17 cellular contexts compared by ENCODE assay signal in the genomic region with DNA sequence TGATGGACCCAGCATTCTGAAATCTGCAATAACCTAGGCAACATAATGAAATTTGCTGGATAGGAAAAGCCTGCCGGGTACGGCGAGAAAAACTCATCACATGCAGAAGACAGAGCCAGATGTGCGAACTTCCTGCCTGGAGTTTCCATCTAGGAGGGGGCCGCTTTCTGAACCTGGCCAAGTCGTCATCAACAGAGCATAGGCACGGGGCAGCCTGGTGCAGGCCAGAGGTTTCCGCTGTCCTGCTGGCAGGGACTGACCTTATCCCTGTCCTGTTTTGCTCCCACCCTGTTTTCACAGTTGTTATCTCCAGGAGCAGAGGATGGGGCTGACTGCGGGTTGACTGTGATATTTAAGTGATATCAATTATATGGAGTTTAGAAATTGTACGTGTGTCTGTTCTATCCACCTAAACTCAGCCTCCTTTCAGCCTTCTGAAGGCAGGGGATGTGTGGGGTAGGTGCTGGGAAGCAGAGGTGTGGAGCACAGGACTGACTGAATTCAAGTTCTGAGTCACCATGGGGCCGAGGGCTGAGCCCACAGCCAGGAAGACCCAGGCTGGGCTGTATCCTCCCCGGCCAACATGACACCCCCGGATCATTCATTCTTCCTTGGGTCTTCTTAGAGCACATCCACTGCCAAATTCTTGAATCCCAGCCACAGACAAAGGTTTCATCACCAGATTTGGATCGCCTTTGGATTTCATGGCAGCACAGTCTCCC. TPM values are rescaled to one million over a fixed set of nuclear protein-coding genes. Genes with fewer than 3 reads are reported as not detected.
DNase-seq lines count a peak whose midpoint lies in the region; ATAC-seq, FAIRE-seq and TF ChIP-seq lines count a peak whose summit lies in the region.
"Had no signal": no experiment of that assay in that cellular context is flagged by ENCODE, and none has a peak within 500 bp of the region (broad histone marks: within the 10 kb centered on the region; RNA-seq: fewer than 3 reads in every experiment).

No MANE protein-coding gene starts in this region.

- TF ChIP-seq CTCF in coronary artery (IDR thresholded peaks at IDR 0.05) (no peak), foreskin keratinocyte (conservative IDR thresholded peaks at IDR 0.05) (no peak)

- no peak overlapping the region for H2AFZ ChIP-seq in Karpas-422 (ENCODE audit: low read length)

- DNase-seq in Karpas-422 (no peak), coronary artery (ENCODE audit: low spot score) (peak; percentile 69), mesenteric fat pad (ENCODE audit: low spot score) (peak; percentile 64), GM12892 (ENCODE audit: insufficient read length) (no peak), foreskin keratinocyte (no peak), iPS-NIHi7 (ENCODE audit: extremely low spot score) (no peak)
- DNase-seq: 8988T; CD4-positive, alpha-beta memory T cell; DMS153; DMS79; GDM1; GOT3; HFFc6 had no signal

- ATAC-seq in foreskin keratinocyte: no peak

- no peaks in the 10 kb centered on the region for H4K20me1 ChIP-seq in Karpas-422 (ENCODE audit: insufficient read depth, low read depth, low read length)
- H4K20me1 ChIP-seq: BLaER1 had no signal

- no peaks in the 10 kb centered on the region for H3K36me3 ChIP-seq in Karpas-422 (ENCODE audit: insufficient read depth, low read length)
- no peaks in the 10 kb centered on the region for H3K36me3 ChIP-seq in subcutaneous abdominal adipose tissue (ENCODE audit: control insufficient read depth in 5 of 5, insufficient read depth in 5 of 5, low read length in 5 of 5)
- H3K36me3 ChIP-seq: BLaER1 had no signal

- H3K4me3 ChIP-seq in Karpas-422 (ENCODE audit: low read length) (no peak overlapping the region), coronary artery (no peak overlapping the region), subcutaneous abdominal adipose tissue (ENCODE audit: low read depth in 1 of 5, low read length in 5 of 5) (peak overlapping the region in 1 of 5 donors; percentile 6)
- H3K4me3 ChIP-seq: BLaER1 had no signal

- H3K9me3 ChIP-seq in Karpas-422 (ENCODE audit: low read length): no peaks in the 10 kb centered on the region
- H3K9me3 ChIP-seq in subcutaneous abdominal adipose tissue (ENCODE audit: control insufficient read depth in 5 of 5, low read length in 5 of 5): no peaks in the 10 kb centered on the region
- H3K9me3 ChIP-seq: BLaER1 had no signal

- H3K9ac ChIP-seq in Karpas-422 (ENCODE audit: low read length): no peak overlapping the region
- no peak overlapping the region for H3K9ac ChIP-seq in subcutaneous abdominal adipose tissue (ENCODE audit: low read length in 5 of 5)
- H3K9ac ChIP-seq: BLaER1 had no signal

- H3K9me2 ChIP-seq in Karpas-422 (replicated peaks; ENCODE audit: insufficient read depth, low read length): no peaks in the 10 kb centered on the region

- H3K27ac ChIP-seq in Karpas-422 (ENCODE audit: low read length): peak overlapping the region; percentile 93; the same call in 1 of the 2 replicates
- H3K27ac ChIP-seq in coronary artery: peak overlapping the region; percentile 4 to 45
- peak overlapping the region; percentile 15 for H3K27ac ChIP-seq in subcutaneous abdominal adipose tissue (ENCODE audit: low read depth, low read length)
- H3K27ac ChIP-seq in foreskin keratinocyte: no peak overlapping the region
- H3K27ac ChIP-seq: BLaER1 had no signal

- H3K4me2 ChIP-seq in Karpas-422 (ENCODE audit: low read depth, low read length, poor library complexity, severe bottlenecking): peak overlapping the region; percentile 51
- H3K4me2 ChIP-seq: BLaER1 had no signal

- no peak for FAIRE-seq in GM12892 (lab: Jason Lieb, UNC)
- FAIRE-seq: HTR-8/SVneo had no signal

- no peaks in the 10 kb centered on the region for H3K79me2 ChIP-seq in Karpas-422 (ENCODE audit: low read length)

- H3K27me3 ChIP-seq in Karpas-422 (ENCODE audit: low read length) (no peaks in the 10 kb centered on the region), subcutaneous abdominal adipose tissue (ENCODE audit: control insufficient read depth in 5 of 5, insufficient read depth in 4 of 5, low read length in 5 of 5) (no peaks in the 10 kb centered on the region), foreskin keratinocyte (peaks cover 9% of the 10 kb centered on the region)
- H3K27me3 ChIP-seq: BLaER1 had no signal

- H3K4me1 ChIP-seq in Karpas-422 (ENCODE audit: low read length): peaks cover 63% of the 10 kb centered on the region
- peaks cover 2 to 42% (median 40%) of the 10 kb centered on the region in 5 donors for H3K4me1 ChIP-seq in subcutaneous abdominal adipose tissue (ENCODE audit: control insufficient read depth in 5 of 5, insufficient read depth in 5 of 5, low read length in 5 of 5)
- no peaks in the 10 kb centered on the region for H3K4me1 ChIP-seq in foreskin keratinocyte

- no peak for TF ChIP-seq POLR2A in GM12892 (IDR thresholded peaks at IDR 0.05; ENCODE audit: low read depth, low read length)

RNA-seq across cellular contexts. Expression of gene CCDC3, which starts 27.2 kb away (rescaled TPM):
- total RNA-seq in Karpas-422 (2014; rRNA removed; shearing (Covaris generic); ENCODE audit: low replicate concordance): 1.4 and 2.9 TPM in 2 replicates
- total RNA-seq in mesenteric fat pad: 122 TPM
- not detected for polyA plus RNA-seq in GM12892 (2012; ENCODE audit: missing spikeins)
- total RNA-seq in foreskin keratinocyte: 0.20 and 0.32 TPM in 2 replicates
- 0.21 and 0.51 TPM in 2 replicates for polyA plus RNA-seq in foreskin keratinocyte
- total RNA-seq: CD4-positive, alpha-beta memory T cell had no signal
- polyA plus RNA-seq: CD14-positive monocyte; CD4-positive, alpha-beta memory T cell had no signal

Comparison
In these comparisons a context has a peak if more than half of its experiments do, and no peak if none do; other contexts are left out.
1. DNase-seq: peak in coronary artery (single experiment) and mesenteric fat pad (single experiment); none in Karpas-422 (single experiment), GM12892 (single experiment), foreskin keratinocyte (0 of 2) and iPS-NIHi7 (single experiment).
2. RNA of gene CCDC3, which starts 27.2 kb away (total RNA-seq): 122 TPM in mesenteric fat pad (single experiment); 1.4 to 2.9 TPM in Karpas-422 and 0.20 to 0.32 TPM in foreskin keratinocyte; every median in the first group is over 10 times any median in the second.